1 cellular context compared by ENCODE assay signal in genomic region chr6:3750324-3751018, GRCh38.
A peak's percentile ranks its signal among the peaks of the same experiment; 100 is the strongest.
TF ChIP-seq lines count a peak whose summit lies in the region.

No MANE protein-coding gene starts in this region.

TF ChIP-seq in HepG2, 621 proteins besides CTCF, POLR2A, EP300 and RAD21 (continued from another document and continues in another):
- TF ChIP-seq ZNF605 (CRISPR knock-in tag; IDR thresholded peaks at IDR 0.05), result peak; percentile 42; the same call in 1 of the 2 replicates
- no peak for TF ChIP-seq SRSF4 (IDR thresholded peaks at IDR 0.05; ENCODE audit: low read depth, low read length, poor library complexity, severe bottlenecking)
- no peak for TF ChIP-seq DR1 (CRISPR knock-in tag; IDR thresholded peaks at IDR 0.05)
- TF ChIP-seq DZIP1 (CRISPR knock-in tag; IDR thresholded peaks at IDR 0.05), result 0 out of 2 replicates have a peak, but pooled peaks have one; percentile 25
- TF ChIP-seq RFX5 (IDR thresholded peaks at IDR 0.05; ENCODE audit: low read depth, low read length), result no peak
- no peak for TF ChIP-seq ZBED4 (CRISPR knock-in tag; IDR thresholded peaks at IDR 0.05; ENCODE audit: borderline replicate concordance)
- peak; percentile 91 for TF ChIP-seq KDM2A (CRISPR knock-in tag; IDR thresholded peaks at IDR 0.05; ENCODE audit: borderline replicate concordance, low read depth)
- TF ChIP-seq BRCA1 (CRISPR knock-in tag; IDR thresholded peaks at IDR 0.05), result no peak
- TF ChIP-seq ZNF350 (CRISPR knock-in tag; IDR thresholded peaks at IDR 0.05; ENCODE audit: borderline replicate concordance, low read depth), result no peak
- TF ChIP-seq ZNF441 (CRISPR knock-in tag; IDR thresholded peaks at IDR 0.05; ENCODE audit: borderline replicate concordance), result peak; percentile 20; the same call in 1 of the 2 replicates
- no peak for TF ChIP-seq KIAA2018 (CRISPR knock-in tag; IDR thresholded peaks at IDR 0.05; ENCODE audit: borderline replicate concordance)
- peak; percentile 67; the same call in 1 of the 2 replicates for TF ChIP-seq ZSCAN12 (CRISPR knock-in tag; IDR thresholded peaks at IDR 0.05)
- TF ChIP-seq SKIL (CRISPR knock-in tag; IDR thresholded peaks at IDR 0.05; ENCODE audit: borderline replicate concordance), result peak; percentile 60
- TF ChIP-seq GPBP1L1 (CRISPR knock-in tag; IDR thresholded peaks at IDR 0.05), result no peak
- no peak for TF ChIP-seq ZNF567 (CRISPR knock-in tag; IDR thresholded peaks at IDR 0.05; ENCODE audit: borderline replicate concordance)
- TF ChIP-seq ZNF572 (CRISPR knock-in tag; IDR thresholded peaks at IDR 0.05), result no peak
- TF ChIP-seq MLXIP (CRISPR knock-in tag; IDR thresholded peaks at IDR 0.05; ENCODE audit: borderline replicate concordance), result 0 out of 2 replicates have a peak, but pooled peaks have one; percentile 37
- TF ChIP-seq NCOA1 (CRISPR knock-in tag; IDR thresholded peaks at IDR 0.05), result peak; percentile 87; the same call in 1 of the 2 replicates
- TF ChIP-seq ATAD3A (CRISPR knock-in tag; IDR thresholded peaks at IDR 0.05), result no peak; the same call in 1 of the 2 replicates
- TF ChIP-seq IKZF5 (CRISPR knock-in tag; IDR thresholded peaks at IDR 0.05), result 0 out of 2 replicates have a peak, but pooled peaks have one; percentile 16
- TF ChIP-seq DBP (CRISPR knock-in tag; IDR thresholded peaks at IDR 0.05; ENCODE audit: not compliant biosample characterization), result no peak
- TF ChIP-seq ZBTB34 (CRISPR knock-in tag; IDR thresholded peaks at IDR 0.05), result 0 out of 2 replicates have a peak, but pooled peaks have one; percentile 37
- no peak; the same call in 1 of the 2 replicates for TF ChIP-seq NCOA2 (CRISPR knock-in tag; IDR thresholded peaks at IDR 0.05)
